ENCODE assay signal across 21 cellular contexts in genomic region chr5:43780586-43780985, GRCh38.
DNase-seq lines count a peak whose midpoint lies in the region; ATAC-seq and TF ChIP-seq lines count a peak whose summit lies in the region.
"Had no signal": no experiment of that assay in that cellular context is flagged by ENCODE, and none has a peak within 500 bp of the region (broad histone marks: within the 10 kb centered on the region; RNA-seq: fewer than 3 reads in every experiment).

No MANE protein-coding gene starts in this region.

- no peak overlapping the region for H3K27ac Mint-ChIP-seq in osteocyte (ENCODE audit: unreplicated experiment)
- H3K27ac Mint-ChIP-seq: activated CD4-positive, alpha-beta T cell treated with anti-CD3 and anti-CD28 coated beads, Interleukin-2, amount 10 ng/mL, durations not matched to agents 24 days and 14 days; memory B cell; natural killer cell treated with Interleukin-12 subunit alpha and Interleukin-12 subunit beta and Interleukin-15 and Interleukin-18, amount 100 ng/mL, for 72 hours; stimulated activated naive CD8-positive, alpha-beta T cell treated with anti-CD3 and anti-CD28 coated beads, Interleukin-15, amount 100 ng/mL, for 72 hours; T-cell had no signal

- CTCF ChIA-PET in AG04450 (lab: Charles Lee), result no interaction called here

- peak overlapping the region; percentile 59 for H3K27ac ChIP-seq in AG04450 (ENCODE audit: low read depth, low read length)
- H3K27ac ChIP-seq: adrenal gland, esophagus squamous epithelium, KMS-11, skin epidermis had no signal

- POLR2A ChIA-PET in AG04450 (lab: Yijun Ruan, JAX), result no interaction called here

- no peak overlapping the region for H3K4me3 Mint-ChIP-seq in osteocyte (ENCODE audit: unreplicated experiment)
- H3K4me3 Mint-ChIP-seq: activated CD4-positive, alpha-beta T cell treated with anti-CD3 and anti-CD28 coated beads, Interleukin-2, amount 10 ng/mL, durations not matched to agents 24 days and 14 days; memory B cell; natural killer cell treated with Interleukin-12 subunit alpha and Interleukin-12 subunit beta and Interleukin-15 and Interleukin-18, amount 100 ng/mL, for 72 hours; stimulated activated naive CD8-positive, alpha-beta T cell treated with anti-CD3 and anti-CD28 coated beads, Interleukin-15, amount 100 ng/mL, for 72 hours; T-cell had no signal

- no peaks in the 10 kb centered on the region for H3K36me3 Mint-ChIP-seq in osteocyte (ENCODE audit: unreplicated experiment)
- H3K36me3 Mint-ChIP-seq: memory B cell; natural killer cell treated with Interleukin-12 subunit alpha and Interleukin-12 subunit beta and Interleukin-15 and Interleukin-18, amount 100 ng/mL, for 72 hours; T-cell had no signal

- no peaks in the 10 kb centered on the region for H3K9me3 ChIP-seq in AG04450 (ENCODE audit: control insufficient read depth, insufficient read depth, low read length)
- H3K9me3 ChIP-seq: adrenal gland, esophagus squamous epithelium had no signal

- H3K27me3 Mint-ChIP-seq in osteocyte (ENCODE audit: unreplicated experiment), result peaks cover 20% of the 10 kb centered on the region
- H3K27me3 Mint-ChIP-seq: memory B cell; natural killer cell treated with Interleukin-12 subunit alpha and Interleukin-12 subunit beta and Interleukin-15 and Interleukin-18, amount 100 ng/mL, for 72 hours had no signal

- H3K27me3 ChIP-seq in AG04450 (ENCODE audit: control insufficient read depth, insufficient read depth, low read length), result no peaks in the 10 kb centered on the region
- H3K27me3 ChIP-seq: adrenal gland, esophagus squamous epithelium had no signal

- TF ChIP-seq CTCF in AG04450 (IDR thresholded peaks at IDR 0.05; ENCODE audit: low read depth, low read length), result no peak
- TF ChIP-seq CTCF in osteocyte (IDR thresholded peaks at IDR 0.05), result no peak

- H3K9me3 Mint-ChIP-seq in osteocyte (ENCODE audit: unreplicated experiment), result peaks cover 12% of the 10 kb centered on the region
- H3K9me3 Mint-ChIP-seq: activated CD4-positive, alpha-beta T cell treated with anti-CD3 and anti-CD28 coated beads, Interleukin-2, amount 10 ng/mL, durations not matched to agents 24 days and 14 days; memory B cell; natural killer cell treated with Interleukin-12 subunit alpha and Interleukin-12 subunit beta and Interleukin-15 and Interleukin-18, amount 100 ng/mL, for 72 hours; stimulated activated naive CD8-positive, alpha-beta T cell treated with anti-CD3 and anti-CD28 coated beads, Interleukin-15, amount 100 ng/mL, for 72 hours; T-cell had no signal

- H3K4me1 Mint-ChIP-seq in osteocyte (ENCODE audit: unreplicated experiment), result no peaks in the 10 kb centered on the region
- H3K4me1 Mint-ChIP-seq: activated CD4-positive, alpha-beta T cell treated with anti-CD3 and anti-CD28 coated beads, Interleukin-2, amount 10 ng/mL, durations not matched to agents 24 days and 14 days; memory B cell; stimulated activated naive CD8-positive, alpha-beta T cell treated with anti-CD3 and anti-CD28 coated beads, Interleukin-15, amount 100 ng/mL, for 72 hours; T-cell had no signal

- no peak for ATAC-seq in GM18909 (IDR thresholded peaks at IDR 0.05; ENCODE audit: poor library complexity, unreplicated experiment)
- ATAC-seq: natural killer cell treated with Interleukin-12 subunit alpha and Interleukin-12 subunit beta and Interleukin-15 and Interleukin-18, amount 100 ng/mL, for 72 hours; stimulated activated naive CD8-positive, alpha-beta T cell treated with anti-CD3 and anti-CD28 coated beads, Interleukin-15, amount 100 ng/mL, for 72 hours; T-cell had no signal

- DNase-seq in AG04450 (ENCODE audit: low read depth, low spot score), result no peak
- peak; percentile 55 for DNase-seq in HS-5 (ENCODE audit: low read depth)
- DNase-seq in astrocyte of the hippocampus (ENCODE audit: low read depth, low spot score), result peak; percentile 22
- peak; percentile 3 for DNase-seq in fibroblast of the conjunctiva (ENCODE audit: low read depth)
- DNase-seq in nucleus accumbens (lab: John Stamatoyannopoulos, UW), result no peak
- no peak for DNase-seq in osteocyte (ENCODE audit: extremely low spot score, unreplicated experiment)
- DNase-seq in NCI-H510A (lab: John Stamatoyannopoulos, UW), result no peak
- DNase-seq: activated CD4-positive, alpha-beta T cell treated with anti-CD3 and anti-CD28 coated beads, Interleukin-2, amount 10 ng/mL, durations not matched to agents 24 days and 14 days; adrenal gland; effector CD8-positive, alpha-beta T cell; esophagus squamous epithelium; NCI-H1105 treated with DMSO at 0.1 percent for 48 hours; NCI-H69; Right ventricle myocardium superior; stimulated activated naive CD8-positive, alpha-beta T cell treated with anti-CD3 and anti-CD28 coated beads, Interleukin-15, amount 100 ng/mL, for 72 hours; T-cell had no signal

- H3K4me3 ChIP-seq in AG04450 (ENCODE audit: low read depth, low read length), result no peak overlapping the region
- H3K4me3 ChIP-seq: adrenal gland, esophagus squamous epithelium, skin epidermis had no signal

Comparison
In these comparisons a context has a peak if more than half of its experiments do, and no peak if none do; other contexts are left out.
1. DNase-seq: peak in HS-5 (single experiment), astrocyte of the hippocampus (single experiment) and fibroblast of the conjunctiva (single experiment); none in AG04450 (single experiment), nucleus accumbens (0 of 56), osteocyte (single experiment) and NCI-H510A (single experiment).